8 cellular contexts compared by ENCODE assay signal in the genomic region with DNA sequence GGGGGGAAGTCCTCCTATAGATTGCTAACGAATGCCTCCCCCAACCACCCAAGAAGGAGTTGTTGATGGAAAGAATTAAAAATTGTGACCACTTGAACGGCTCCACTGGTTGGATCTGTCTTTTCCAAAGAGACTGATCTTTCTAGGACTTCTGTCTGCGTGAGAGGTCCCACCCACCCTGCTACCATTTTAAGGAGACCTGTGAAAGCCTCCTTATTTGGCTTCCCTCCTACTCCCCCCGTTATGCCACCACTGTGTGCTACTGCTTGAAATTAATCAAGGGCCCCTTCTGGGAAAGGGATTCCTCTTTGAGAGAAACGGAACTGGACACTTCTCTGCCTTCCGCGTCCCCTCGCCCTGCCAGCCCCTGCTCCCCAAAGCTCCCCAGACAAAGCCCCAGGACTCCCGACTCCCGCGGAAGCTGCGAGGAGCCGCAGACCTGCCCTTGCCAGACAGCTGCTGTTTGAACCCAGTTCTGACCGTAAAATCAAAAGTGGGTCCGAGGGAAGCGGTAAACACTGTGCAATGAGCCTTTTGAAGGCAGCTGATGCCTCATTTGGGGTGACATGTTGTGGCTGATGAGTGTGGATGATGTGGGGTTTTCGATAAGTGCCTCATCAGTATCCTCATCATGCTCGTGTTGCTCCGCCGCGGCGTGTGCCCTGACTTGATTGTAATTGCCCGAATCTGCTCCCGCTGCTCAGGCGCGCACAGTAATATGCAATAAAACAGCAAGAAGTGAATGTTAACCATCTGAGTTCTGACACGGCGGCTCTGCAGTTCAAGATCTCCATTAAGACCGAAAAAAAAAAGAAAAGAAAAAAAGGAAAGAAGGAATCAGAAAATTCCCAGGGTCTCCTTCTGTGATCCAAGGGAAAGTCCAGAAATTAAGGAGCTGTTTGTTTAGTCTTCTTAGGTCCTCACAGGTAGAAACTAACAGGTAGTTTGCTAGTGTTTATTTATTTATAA. TPM values are rescaled to one million over a fixed set of nuclear protein-coding genes. Genes with fewer than 3 reads are reported as not detected.
DNase-seq lines count a peak whose midpoint lies in the region; ATAC-seq, FAIRE-seq and TF ChIP-seq lines count a peak whose summit lies in the region.
"Had no signal": no experiment of that assay in that cellular context is flagged by ENCODE, and none has a peak within 500 bp of the region (broad histone marks: within the 10 kb centered on the region; RNA-seq: fewer than 3 reads in every experiment).

No MANE protein-coding gene starts in this region.

- FAIRE-seq in HTR-8/SVneo (lab: Jason Lieb, UNC): no peak

- intact Hi-C loops in left lung (cut with DNase I): no loop called here

- H3K36me3 Mint-ChIP-seq in activated naive CD4-positive, alpha-beta T cell treated with anti-CD3 and anti-CD28 coated beads, Interleukin-2, amount 50 U/mL, for 72 hours: peaks cover 0 to 6% of the 10 kb centered on the region in 2 donors
- no peaks in the 10 kb centered on the region for H3K36me3 Mint-ChIP-seq in stimulated activated naive CD8-positive, alpha-beta T cell treated with anti-CD3 and anti-CD28 coated beads, Interleukin-15, Interleukin-2, amounts not matched to agents 100 ng/mL and 50 ng/mL, for 24 hours (ENCODE audit: low read depth)

- H3K27ac ChIP-seq in HL-60 (replicated peaks) (no peak overlapping the region), left lung (peak overlapping the region; percentile 30 to 60)
- H3K27ac ChIP-seq: cardiac muscle cell had no signal

- no peaks in the 10 kb centered on the region for H3K27me3 ChIP-seq in HL-60 (ENCODE audit: insufficient read depth, poor library complexity, severe bottlenecking)
- H3K27me3 ChIP-seq in left lung: peaks cover 14 to 59% of the 10 kb centered on the region in 2 donors

- no peaks in the 10 kb centered on the region for H3K9me3 Mint-ChIP-seq in activated naive CD4-positive, alpha-beta T cell treated with anti-CD3 and anti-CD28 coated beads, Interleukin-2, amount 50 U/mL, for 72 hours
- no peaks in the 10 kb centered on the region for H3K9me3 Mint-ChIP-seq in stimulated activated naive CD8-positive, alpha-beta T cell treated with anti-CD3 and anti-CD28 coated beads, Interleukin-15, Interleukin-2, amounts not matched to agents 100 ng/mL and 50 ng/mL, for 24 hours

- no peaks in the 10 kb centered on the region for H3K9me3 ChIP-seq in left lung

- DNase-seq in HL-60 (ENCODE audit: low read depth in 1 of 2, low spot score in 1 of 2) (no peak), left lung (peak in 1 of 2 donors; percentile 74), epidermal melanocyte (ENCODE audit: insufficient read length, low spot score) (no peak), HTR-8/SVneo (ENCODE audit: insufficient read length, low spot score) (no peak)
- peak in 1 of 2 donors; percentile 17 for DNase-seq in activated naive CD4-positive, alpha-beta T cell treated with anti-CD3 and anti-CD28 coated beads, Interleukin-2, amount 50 U/mL, for 72 hours (ENCODE audit: low spot score in 2 of 2)

- H3K4me1 ChIP-seq in left lung: peaks cover 0 to 3% of the 10 kb centered on the region in 2 donors

- H3K4me3 ChIP-seq in HL-60 (replicated peaks; ENCODE audit: insufficient read depth, low read length) (peak overlapping the region; percentile 6), left lung (peak overlapping the region; percentile 23 to 29)
- H3K4me3 ChIP-seq: cardiac muscle cell had no signal

- ATAC-seq in activated naive CD4-positive, alpha-beta T cell treated with anti-CD3 and anti-CD28 coated beads, Interleukin-2, amount 50 U/mL, for 72 hours: peak; percentile 84 to 94
- ATAC-seq in left lung (peak; percentile 62), GM18867 (IDR thresholded peaks at IDR 0.05; ENCODE audit: unreplicated experiment) (no peak)

- TF ChIP-seq CTCF in HL-60 (IDR thresholded peaks at IDR 0.05; ENCODE audit: insufficient read depth, low read length) (no peak), left lung (IDR thresholded peaks at IDR 0.05) (no peak)

- peaks cover 76% of the 10 kb centered on the region for H3K27me3 Mint-ChIP-seq in stimulated activated naive CD8-positive, alpha-beta T cell treated with anti-CD3 and anti-CD28 coated beads, Interleukin-15, Interleukin-2, amounts not matched to agents 100 ng/mL and 50 ng/mL, for 24 hours

- no peaks in the 10 kb centered on the region for H3K36me3 ChIP-seq in left lung
- H3K36me3 ChIP-seq: cardiac muscle cell had no signal

- H3K4me3 Mint-ChIP-seq in stimulated activated naive CD8-positive, alpha-beta T cell treated with anti-CD3 and anti-CD28 coated beads, Interleukin-15, Interleukin-2, amounts not matched to agents 100 ng/mL and 50 ng/mL, for 24 hours: peak overlapping the region; percentile 72

- peaks cover 7% of the 10 kb centered on the region for H3K4me1 Mint-ChIP-seq in stimulated activated naive CD8-positive, alpha-beta T cell treated with anti-CD3 and anti-CD28 coated beads, Interleukin-15, Interleukin-2, amounts not matched to agents 100 ng/mL and 50 ng/mL, for 24 hours (ENCODE audit: low read depth)

- H3K27ac Mint-ChIP-seq in activated naive CD4-positive, alpha-beta T cell treated with anti-CD3 and anti-CD28 coated beads, Interleukin-2, amount 50 U/mL, for 72 hours: peak overlapping the region in 1 of 2 donors; percentile 50
- H3K27ac Mint-ChIP-seq in stimulated activated naive CD8-positive, alpha-beta T cell treated with anti-CD3 and anti-CD28 coated beads, Interleukin-15, Interleukin-2, amounts not matched to agents 100 ng/mL and 50 ng/mL, for 24 hours: peak overlapping the region; percentile 59

RNA-seq across cellular contexts. Expression of gene MBIP, which starts 48.2 kb away (rescaled TPM):
- 10 to 100 TPM; 26.8 to 42.8 TPM for total RNA-seq in activated naive CD4-positive, alpha-beta T cell treated with anti-CD3 and anti-CD28 coated beads, Interleukin-2, amount 50 U/mL, for 72 hours
- total RNA-seq in left lung: 100 to 1,000 TPM in 1 of 2 donors, 10 to 100 TPM in 1; 85.1 to 140 TPM
